ENCODE assay signal across 9 cellular contexts in genomic region chr5:149942743-149943169, GRCh38. TPM values are rescaled to one million over a fixed set of nuclear protein-coding genes. Genes with fewer than 3 reads are reported as not detected.
DNase-seq lines count a peak whose midpoint lies in the region; ATAC-seq, FAIRE-seq and TF ChIP-seq lines count a peak whose summit lies in the region.
"Not testable (repeated sequence)": the region's sequence is repeated elsewhere in the genome, so short reads cannot be mapped to it uniquely, and the experiment has no call there.
"Had no signal": no experiment of that assay in that cellular context is flagged by ENCODE, and none has a peak within 500 bp of the region (broad histone marks: within the 10 kb centered on the region; RNA-seq: fewer than 3 reads in every experiment).

No MANE protein-coding gene starts in this region.

- H3K18ac ChIP-seq in mesendoderm (ENCODE audit: low read length), result not testable (repeated sequence)

- not testable (repeated sequence) for H3K4me3 ChIP-seq in A549; K562; mesendoderm (ENCODE audit: low read length); neural progenitor cell

- H3K56ac ChIP-seq in mesendoderm (ENCODE audit: low read length), result not testable (repeated sequence)

- WGBS in A549 (ENCODE audit: missing lambda C conversion rate), result 72% methylated on average over 4 of the region's 4 CpGs
- 0% methylated on average over 4 of the region's 4 CpGs for WGBS in K562 (ENCODE audit: insufficient coverage, low coverage, missing lambda C conversion rate)
- no CpG with 5 or more reads among the region's 4 CpGs for WGBS in mesendoderm (ENCODE audit: extremely low coverage, insufficient coverage, low lambda C conversion rate)

- H3F3A ChIP-seq in neural progenitor cell (ENCODE audit: low read depth), result not testable (repeated sequence)

- not testable (repeated sequence) for TF ChIP-seq POLR2A in A549 (IDR thresholded peaks at IDR 0.05; ENCODE audit: low read length); K562 (conservative IDR thresholded peaks at IDR 0.05)

- H4K20me1 ChIP-seq in K562 (replicated peaks; ENCODE audit: control insufficient read depth, insufficient read depth, low read length); neural progenitor cell (ENCODE audit: low read depth): not testable (repeated sequence)

- H3K27me3 Mint-ChIP-seq in neural progenitor cell (ENCODE audit: insufficient read depth, low read depth), result not testable (repeated sequence)

- in situ Hi-C loops in K562 (cut with MboI), result not testable (repeated sequence)

- H3K36me3 Mint-ChIP-seq in neural progenitor cell, result not testable (repeated sequence)

- H3K23ac ChIP-seq in mesendoderm (ENCODE audit: low read length), result not testable (repeated sequence)

- not testable (repeated sequence) for H3K79me1 ChIP-seq in mesendoderm (ENCODE audit: low read length)

- not testable (repeated sequence) for H3K36me3 ChIP-seq in K562 (ENCODE audit: control insufficient read depth, insufficient read depth, low read length); mesendoderm (ENCODE audit: control insufficient read depth, insufficient read depth, low read length); neural progenitor cell

- not testable (repeated sequence) for TF ChIP-seq RAD21 in A549 (conservative IDR thresholded peaks at IDR 0.05 in 1 of 2, IDR thresholded peaks at IDR 0.05 in 1 of 2); K562 (CRISPR knock-in tag; conservative IDR thresholded peaks at IDR 0.05 in 1 of 2, IDR thresholded peaks at IDR 0.05 in 1 of 2)

- H3K9me3 ChIP-seq in A549; K562 (replicated peaks; ENCODE audit: control insufficient read depth, insufficient read depth, low read depth, low read length); neural progenitor cell (ENCODE audit: low read depth): not testable (repeated sequence)

- H3K4ac ChIP-seq in mesendoderm (ENCODE audit: low read depth, low read length), result not testable (repeated sequence)

- H3K4me3 Mint-ChIP-seq in neural progenitor cell, result not testable (repeated sequence)

- intact Hi-C loops in K562 (cut with micrococcal nuclease), result not testable (repeated sequence)

- TF ChIP-seq CTCF in A549 (IDR thresholded peaks at IDR 0.05); RWPE1 (conservative IDR thresholded peaks at IDR 0.05; ENCODE audit: low read depth); K562 (IDR thresholded peaks at IDR 0.05 in 2 of 3, conservative IDR thresholded peaks at IDR 0.05 in 1 of 3; ENCODE audit: insufficient read depth in 2 of 3, low read depth in 1 of 3, low read length in 3 of 3); neural progenitor cell (IDR thresholded peaks at IDR 0.05): not testable (repeated sequence)

- peaks cover 55% of the 10 kb centered on the region for H3K4me1 ChIP-seq in A549
- peaks cover 29 to 50% of the 10 kb centered on the region in 2 experiments for H3K4me1 ChIP-seq in K562 (replicated peaks in 1 of 2; ENCODE audit: control insufficient read depth in 2 of 2, insufficient read depth in 2 of 2, low read length in 2 of 2)
- not testable (repeated sequence) for H3K4me1 ChIP-seq in mesendoderm (ENCODE audit: control insufficient read depth, low read depth, low read length); neural progenitor cell

- not testable (repeated sequence) for H3K9ac ChIP-seq in K562 (ENCODE audit: insufficient read depth in 1 of 2, low read depth in 2 of 2, low read length in 2 of 2); mesendoderm (ENCODE audit: low read length); neural progenitor cell

- not testable (repeated sequence) for H3K4me1 Mint-ChIP-seq in neural progenitor cell

- H2BK5ac ChIP-seq in mesendoderm (ENCODE audit: low read length), result not testable (repeated sequence)

- TF ChIP-seq EP300 in A549 (IDR thresholded peaks at IDR 0.05); K562 (IDR thresholded peaks at IDR 0.05; ENCODE audit: low read length): not testable (repeated sequence)

- not testable (repeated sequence) for FAIRE-seq in A549 (lab: Jason Lieb, UNC)
- peak; percentile 15 for FAIRE-seq in K562 (lab: Jason Lieb, UNC)

- not testable (repeated sequence) for ATAC-seq in A549, K562

- peak overlapping the region; percentile 70; the same call in 1 of the 2 replicates for H2AFZ ChIP-seq in K562 (ENCODE audit: low read depth, low read length)
- H2AFZ ChIP-seq in neural progenitor cell (replicated peaks), result peak overlapping the region; percentile 2

- H3K4me2 ChIP-seq in A549 (0 out of 3 replicates have a peak overlapping the region, but pooled peaks have one; percentile 4), K562 (ENCODE audit: insufficient read depth, low read length) (peak overlapping the region; percentile 40)
- not testable (repeated sequence) for H3K4me2 ChIP-seq in mesendoderm (ENCODE audit: low read length); neural progenitor cell

- H4K5ac ChIP-seq in mesendoderm (ENCODE audit: low read length), result not testable (repeated sequence)

- not testable (repeated sequence) for H2BK15ac ChIP-seq in mesendoderm (replicated peaks; ENCODE audit: low read depth)

- not testable (repeated sequence) for H3K9me1 ChIP-seq in K562 (ENCODE audit: control insufficient read depth, insufficient read depth, low read length)

- H3K9me3 Mint-ChIP-seq in neural progenitor cell, result not testable (repeated sequence)

- H2BK120ac ChIP-seq in mesendoderm (ENCODE audit: low read depth, low read length), result not testable (repeated sequence)

- H4K8ac ChIP-seq in mesendoderm (ENCODE audit: low read depth, low read length), result not testable (repeated sequence)

- not testable (repeated sequence) for H3K27ac Mint-ChIP-seq in neural progenitor cell

- CTCF ChIA-PET in A549 (lab: Yijun Ruan, JAX), result interaction anchor here (5.0 kb wide), 1 partner anchor 17 kb away, joined by 54 read pairs; the partner anchor contains the start of gene SLC26A2
- CTCF ChIA-PET in RWPE1 (lab: Yijun Ruan, JAX); K562 (lab: Yijun Ruan, JAX; ENCODE audit: low intra/inter-chr PET ratio): not testable (repeated sequence)

- H3K27me3 ChIP-seq in K562 (ENCODE audit: control insufficient read depth in 2 of 2, insufficient read depth in 2 of 2, low read length in 2 of 2); mesendoderm (ENCODE audit: insufficient read depth, low read length, poor library complexity); neural progenitor cell: not testable (repeated sequence)

- not testable (repeated sequence) for H2AK5ac ChIP-seq in mesendoderm (ENCODE audit: low read length)

- POLR2A ChIA-PET in A549 (lab: Yijun Ruan, JAX); RWPE1 (lab: Yijun Ruan, JAX; ENCODE audit: low non-redundant PET); K562 (lab: Yijun Ruan, JAX): not testable (repeated sequence)

- peak overlapping the region; percentile 85 to 91; a peak in 5 of 6 replicates for H3K27ac ChIP-seq in A549
- peak overlapping the region; percentile 85 for H3K27ac ChIP-seq in RWPE1
- H3K27ac ChIP-seq in K562 (ENCODE audit: extremely low read depth, low read depth, low read length), result peak overlapping the region; percentile 39; the same call in 2 of the 3 replicates
- peak overlapping the region; percentile 60 for H3K27ac ChIP-seq in epithelial cell of prostate
- not testable (repeated sequence) for H3K27ac ChIP-seq in mesendoderm (ENCODE audit: low read depth, low read length); neural progenitor cell

- BruUV-seq in K562 (replicated peaks; lab: Mats Ljungman, UMichigan), result not testable (repeated sequence)

- not testable (repeated sequence) for DNase-seq in A549 (ENCODE audit: low read depth in 1 of 2, low spot score in 1 of 2); RWPE1 (ENCODE audit: low spot score); epithelial cell of prostate (ENCODE audit: low read depth, low spot score); neural progenitor cell (ENCODE audit: low spot score)
- peak; percentile 61 for DNase-seq in NCI-H524 treated with DMSO at 0.1 percent for 48 hours (lab: John Stamatoyannopoulos, UW)
- peak in 1 of 4 experiments; percentile 40 for DNase-seq in K562 (ENCODE audit: extremely low read depth in 1 of 4, low spot score in 3 of 4)
- peak; percentile 32 for DNase-seq in mesendoderm

- not testable (repeated sequence) for H3K79me2 ChIP-seq in K562 (ENCODE audit: control insufficient read depth, insufficient read depth, low read length); mesendoderm (ENCODE audit: control insufficient read depth, insufficient read depth, low read length); neural progenitor cell (ENCODE audit: low read depth)

RNA-seq across cellular contexts. Expression of gene PDE6A, which starts 1.8 kb away (rescaled TPM):
- polyA plus RNA-seq in A549 (2011; rRNA removed) (0.30 and 0.35 TPM in 2 replicates), A549 (2017; fragmentation: RNase III; extraction: RNeasy Plus Mini Kit Qiagen cat#74134 plus additional on column Dnase treatment) (0.20 to 0.30 TPM (median 0.28 TPM) in 3 replicates), K562 (2011; rRNA removed) (not detected in 2 replicates), K562 (2014; fragmentation: Illumina TruSeq; extraction: Trizol) (0.03 TPM in 1 of 2 replicates, not detected in the other), K562 (2014; fragmentation: Nextera tagmentation; extraction: Ambion mirVana) (under 1 TPM in 1 of 2 experiments, not detected in 1; 0.01 TPM), K562 (2014; rRNA removed) (0.01 TPM in 1 of 2 replicates, not detected in the other)
- 0.15 and 0.23 TPM in 2 replicates for polyA plus RNA-seq in A549 (2012; cell fraction: cytosol; rRNA removed)
- polyA plus RNA-seq in A549 (2012; cell fraction: nucleus; rRNA removed), result 0.47 and 0.60 TPM in 2 replicates
- 0.39 and 0.41 TPM in 2 replicates for polyA minus RNA-seq in A549 (2011; rRNA and poly(A)+ RNA removed)
- not detected in 2 replicates for total RNA-seq in K562 (2011; cell fraction: chromatin; rRNA removed; ENCODE audit: low replicate concordance)
- not detected in 2 replicates for total RNA-seq in K562 (2011; cell fraction: nucleolus; rRNA removed)
- total RNA-seq in K562 (2011; cell fraction: nucleoplasm; rRNA removed), result 0.23 TPM in 1 of 2 replicates, not detected in the other
- total RNA-seq in K562 (2014; rRNA removed) (not detected in 2 replicates), K562 (2014; rRNA removed; fragmentation: Illumina TruSeq; extraction: Trizol) (not detected in 2 replicates), K562 (2015; rRNA removed; fragmentation: Illumina TruSeq; extraction: Trizol) (0.04 TPM in 2 replicates), K562 (2021) (not detected in 2 replicates), neural progenitor cell (ENCODE audit: low replicate concordance) (not detected in 2 replicates)
- 0.03 TPM in 1 of 2 replicates, not detected in the other for polyA plus RNA-seq in K562 (2011; cell fraction: cytosol; rRNA removed)
- polyA plus RNA-seq in K562 (2011; cell fraction: nucleus; rRNA removed), result not detected in 2 replicates
- polyA plus RNA-seq in K562 (2012), result 0.04 and 0.05 TPM in 2 replicates
- polyA minus RNA-seq in K562 (2011; rRNA and poly(A)+ RNA removed), result not detected in 2 replicates
- not detected in 2 replicates for polyA minus RNA-seq in K562 (2011; cell fraction: cytosol; rRNA and poly(A)+ RNA removed)
- polyA minus RNA-seq in K562 (2011; cell fraction: nucleus; rRNA and poly(A)+ RNA removed), result not detected in 2 replicates
- under 0.01 TPM for polyA plus RNA-seq in mesendoderm (2013, experiment 1 of 2)
- not detected for polyA plus RNA-seq in mesendoderm (2013, experiment 2 of 2)
- total RNA-seq: HFFc6, PC-3 had no signal

RNA-seq across cellular contexts. Expression of gene SLC26A2, which starts 17.8 kb away (rescaled TPM):
- polyA plus RNA-seq in A549 (2011; rRNA removed) (23.2 and 31.9 TPM in 2 replicates), A549 (2017; fragmentation: RNase III; extraction: RNeasy Plus Mini Kit Qiagen cat#74134 plus additional on column Dnase treatment) (28.4 to 33.5 TPM (median 32.2 TPM) in 3 replicates), K562 (2011; rRNA removed) (4.7 and 4.9 TPM in 2 replicates), K562 (2014; fragmentation: Illumina TruSeq; extraction: Trizol) (3.3 and 3.5 TPM in 2 replicates), K562 (2014; fragmentation: Nextera tagmentation; extraction: Ambion mirVana) (1 to 10 TPM; 1.1 to 2.0 TPM), K562 (2014; rRNA removed) (2.6 TPM in 2 replicates)
- 5.2 and 6.7 TPM in 2 replicates for polyA plus RNA-seq in A549 (2012; cell fraction: cytosol; rRNA removed)
- polyA plus RNA-seq in A549 (2012; cell fraction: nucleus; rRNA removed), result 6.1 and 12.5 TPM in 2 replicates
- polyA minus RNA-seq in A549 (2011; rRNA and poly(A)+ RNA removed), result 49.3 and 53.2 TPM in 2 replicates
- 6.6 and 7.6 TPM in 2 replicates for total RNA-seq in K562 (2011; cell fraction: chromatin; rRNA removed; ENCODE audit: low replicate concordance)
- 4.6 and 5.3 TPM in 2 replicates for total RNA-seq in K562 (2011; cell fraction: nucleolus; rRNA removed)
- total RNA-seq in K562 (2011; cell fraction: nucleoplasm; rRNA removed), result 6.6 and 9.2 TPM in 2 replicates
- total RNA-seq in K562 (2014; rRNA removed) (3.1 and 3.6 TPM in 2 replicates), K562 (2014; rRNA removed; fragmentation: Illumina TruSeq; extraction: Trizol) (4.3 and 5.6 TPM in 2 replicates), K562 (2015; rRNA removed; fragmentation: Illumina TruSeq; extraction: Trizol) (5.8 and 6.3 TPM in 2 replicates), K562 (2021) (4.1 and 4.9 TPM in 2 replicates), neural progenitor cell (ENCODE audit: low replicate concordance) (14.0 and 20.1 TPM in 2 replicates)
- polyA plus RNA-seq in K562 (2011; cell fraction: cytosol; rRNA removed), result 1.2 and 3.2 TPM in 2 replicates
- polyA plus RNA-seq in K562 (2011; cell fraction: nucleus; rRNA removed), result 1.7 and 3.6 TPM in 2 replicates
- 2.9 and 4.4 TPM in 2 replicates for polyA plus RNA-seq in K562 (2012)
- 13.8 and 13.9 TPM in 2 replicates for polyA minus RNA-seq in K562 (2011; rRNA and poly(A)+ RNA removed)
- 4.2 and 6.2 TPM in 2 replicates for polyA minus RNA-seq in K562 (2011; cell fraction: cytosol; rRNA and poly(A)+ RNA removed)
- 1.9 and 4.0 TPM in 2 replicates for polyA minus RNA-seq in K562 (2011; cell fraction: nucleus; rRNA and poly(A)+ RNA removed)
- 5.2 TPM for polyA plus RNA-seq in mesendoderm (2013, experiment 1 of 2)
- 5.2 TPM for polyA plus RNA-seq in mesendoderm (2013, experiment 2 of 2)

RNA-seq across cellular contexts. Expression of gene TIGD6, which starts 57.7 kb away (rescaled TPM):
- polyA plus RNA-seq in A549 (2011; rRNA removed), result 7.3 and 8.4 TPM in 2 replicates
- polyA plus RNA-seq in A549 (2012; cell fraction: cytosol; rRNA removed), result 3.7 and 4.2 TPM in 2 replicates
- polyA plus RNA-seq in A549 (2012; cell fraction: nucleus; rRNA removed), result 2.9 and 4.2 TPM in 2 replicates
- 4.2 to 4.4 TPM (median 4.3 TPM) in 3 replicates for polyA plus RNA-seq in A549 (2017; fragmentation: RNase III; extraction: RNeasy Plus Mini Kit Qiagen cat#74134 plus additional on column Dnase treatment)
- 12.1 and 17.4 TPM in 2 replicates for polyA minus RNA-seq in A549 (2011; rRNA and poly(A)+ RNA removed)
- total RNA-seq in K562 (2011; cell fraction: chromatin; rRNA removed; ENCODE audit: low replicate concordance), result 8.2 and 12.4 TPM in 2 replicates
- total RNA-seq in K562 (2011; cell fraction: nucleolus; rRNA removed), result 5.2 and 6.6 TPM in 2 replicates
- 12.1 and 13.1 TPM in 2 replicates for total RNA-seq in K562 (2011; cell fraction: nucleoplasm; rRNA removed)
- 3.9 and 5.2 TPM in 2 replicates for total RNA-seq in K562 (2014; rRNA removed)
- 3.9 and 4.3 TPM in 2 replicates for total RNA-seq in K562 (2014; rRNA removed; fragmentation: Illumina TruSeq; extraction: Trizol)
- 3.8 and 4.3 TPM in 2 replicates for total RNA-seq in K562 (2015; rRNA removed; fragmentation: Illumina TruSeq; extraction: Trizol)
- total RNA-seq in K562 (2021), result 4.3 and 4.4 TPM in 2 replicates
- 4.9 and 5.1 TPM in 2 replicates for polyA plus RNA-seq in K562 (2011; rRNA removed)
- 5.7 TPM in 2 replicates for polyA plus RNA-seq in K562 (2011; cell fraction: cytosol; rRNA removed)
- 14.9 and 16.9 TPM in 2 replicates for polyA plus RNA-seq in K562 (2011; cell fraction: nucleus; rRNA removed)
- polyA plus RNA-seq in K562 (2012), result 4.9 and 5.4 TPM in 2 replicates
- polyA plus RNA-seq in K562 (2014; fragmentation: Illumina TruSeq; extraction: Trizol), result 6.3 and 7.0 TPM in 2 replicates
- polyA plus RNA-seq in K562 (2014; fragmentation: Nextera tagmentation; extraction: Ambion mirVana), result 1 to 10 TPM; 1.8 to 2.3 TPM
- polyA plus RNA-seq in K562 (2014; rRNA removed), result 3.1 and 4.0 TPM in 2 replicates
- 9.4 and 9.9 TPM in 2 replicates for polyA minus RNA-seq in K562 (2011; rRNA and poly(A)+ RNA removed)
- 1.0 and 2.7 TPM in 2 replicates for polyA minus RNA-seq in K562 (2011; cell fraction: cytosol; rRNA and poly(A)+ RNA removed)
- polyA minus RNA-seq in K562 (2011; cell fraction: nucleus; rRNA and poly(A)+ RNA removed), result 4.8 and 8.7 TPM in 2 replicates
- 2.3 TPM for polyA plus RNA-seq in mesendoderm (2013, experiment 1 of 2)
- 2.1 TPM for polyA plus RNA-seq in mesendoderm (2013, experiment 2 of 2)
- 4.1 and 4.7 TPM in 2 replicates for total RNA-seq in neural progenitor cell (ENCODE audit: low replicate concordance)

RNA-seq across cellular contexts. Expression of gene HMGXB3, which starts 57.8 kb away (rescaled TPM):
- polyA plus RNA-seq in A549 (2011; rRNA removed) (34.1 and 37.2 TPM in 2 replicates), A549 (2017; fragmentation: RNase III; extraction: RNeasy Plus Mini Kit Qiagen cat#74134 plus additional on column Dnase treatment) (19.6 to 20.5 TPM (median 19.9 TPM) in 3 replicates), K562 (2011; rRNA removed) (44.0 and 47.5 TPM in 2 replicates), K562 (2014; fragmentation: Illumina TruSeq; extraction: Trizol) (40.0 and 41.0 TPM in 2 replicates), K562 (2014; fragmentation: Nextera tagmentation; extraction: Ambion mirVana) (1 to 10 TPM; 1.8 to 2.1 TPM), K562 (2014; rRNA removed) (31.7 and 31.9 TPM in 2 replicates)
- polyA plus RNA-seq in A549 (2012; cell fraction: cytosol; rRNA removed), result 21.0 and 25.8 TPM in 2 replicates
- polyA plus RNA-seq in A549 (2012; cell fraction: nucleus; rRNA removed), result 58.1 and 65.6 TPM in 2 replicates
- polyA minus RNA-seq in A549 (2011; rRNA and poly(A)+ RNA removed), result 54.1 and 55.3 TPM in 2 replicates
- total RNA-seq in K562 (2011; cell fraction: chromatin; rRNA removed; ENCODE audit: low replicate concordance), result 126 and 156 TPM in 2 replicates
- 104 and 109 TPM in 2 replicates for total RNA-seq in K562 (2011; cell fraction: nucleolus; rRNA removed)
- total RNA-seq in K562 (2011; cell fraction: nucleoplasm; rRNA removed), result 92.4 and 96.9 TPM in 2 replicates
- total RNA-seq in K562 (2014; rRNA removed) (32.1 and 44.2 TPM in 2 replicates), K562 (2014; rRNA removed; fragmentation: Illumina TruSeq; extraction: Trizol) (32.2 and 34.3 TPM in 2 replicates), K562 (2015; rRNA removed; fragmentation: Illumina TruSeq; extraction: Trizol) (32.2 and 34.7 TPM in 2 replicates), K562 (2021) (44.1 and 44.3 TPM in 2 replicates), neural progenitor cell (ENCODE audit: low replicate concordance) (23.1 and 31.3 TPM in 2 replicates)
- 37.8 and 42.6 TPM in 2 replicates for polyA plus RNA-seq in K562 (2011; cell fraction: cytosol; rRNA removed)
- 119 and 131 TPM in 2 replicates for polyA plus RNA-seq in K562 (2011; cell fraction: nucleus; rRNA removed)
- polyA plus RNA-seq in K562 (2012), result 26.6 and 30.2 TPM in 2 replicates
- 61.8 and 62.5 TPM in 2 replicates for polyA minus RNA-seq in K562 (2011; rRNA and poly(A)+ RNA removed)
- polyA minus RNA-seq in K562 (2011; cell fraction: cytosol; rRNA and poly(A)+ RNA removed), result 33.1 and 34.0 TPM in 2 replicates
- polyA minus RNA-seq in K562 (2011; cell fraction: nucleus; rRNA and poly(A)+ RNA removed), result 49.3 and 58.9 TPM in 2 replicates
- 14.9 TPM for polyA plus RNA-seq in mesendoderm (2013, experiment 1 of 2)
- 14.5 TPM for polyA plus RNA-seq in mesendoderm (2013, experiment 2 of 2)
